Comparison of ENCODE assay signal across 21 cellular contexts in the genomic region with DNA sequence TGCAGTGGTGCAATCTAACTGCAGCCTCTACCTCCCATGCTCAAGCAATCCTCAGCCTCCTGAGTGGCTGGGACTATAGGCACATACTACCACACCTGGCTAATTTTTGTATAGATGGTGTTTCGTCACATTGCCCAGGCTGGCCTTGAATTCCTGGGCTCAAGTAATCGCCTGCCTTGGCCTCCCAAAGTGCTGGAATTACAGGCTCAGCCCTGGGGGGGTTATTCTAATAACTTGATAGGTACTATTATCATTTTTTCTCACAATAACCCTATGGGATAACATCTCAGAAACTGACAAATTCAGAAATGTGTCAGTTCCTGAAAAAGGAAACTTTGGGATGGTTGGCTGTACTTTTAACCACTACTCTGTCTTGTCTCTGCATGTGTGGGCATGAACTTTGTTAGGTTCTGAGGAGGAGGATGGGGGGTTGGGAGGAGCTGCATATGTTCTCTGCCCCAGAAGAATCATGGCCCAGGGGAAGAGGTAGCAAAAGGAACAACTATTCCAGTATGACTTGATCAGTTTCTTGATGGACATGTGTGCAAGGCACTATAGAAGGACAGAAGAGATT.
DNase-seq lines count a peak whose midpoint lies in the region; ATAC-seq and TF ChIP-seq lines count a peak whose summit lies in the region.
"Had no signal": no experiment of that assay in that cellular context is flagged by ENCODE, and none has a peak within 500 bp of the region (broad histone marks: within the 10 kb centered on the region; RNA-seq: fewer than 3 reads in every experiment).

No MANE protein-coding gene starts in this region.

- H3K23ac ChIP-seq in H9 (ENCODE audit: insufficient read length, low read depth, low read length) (no peak overlapping the region), trophoblast cell (ENCODE audit: low read length) (no peak overlapping the region)

- no peak overlapping the region for H3T11ph ChIP-seq in H9 (ENCODE audit: low read length)

- no peaks in the 10 kb centered on the region for H3K23me2 ChIP-seq in H9 (ENCODE audit: insufficient read length, low read depth, low read length, poor library complexity, severe bottlenecking)

- no peak for DNase-seq in H9
- DNase-seq in RWPE1 (ENCODE audit: low spot score): peak; percentile 66
- peak; percentile 82 for DNase-seq in epithelial cell of esophagus (ENCODE audit: low read depth)
- peak in 1 of 2 donors; percentile 2 for DNase-seq in trophoblast cell
- no peak for DNase-seq in NCI-H510A treated with DMSO at 0.1 percent for 48 hours (lab: John Stamatoyannopoulos, UW)
- no peak for DNase-seq in T-helper 2 cell
- DNase-seq in stimulated activated CD4-positive, alpha-beta T cell treated with anti-CD3 and anti-CD28 coated beads, Interleukin-2, amount 100 ng/mL, for 24 hours: no peak
- DNase-seq: activated CD4-positive, CD25-positive, alpha-beta regulatory T cell; activated CD8-positive, alpha-beta T cell treated with anti-CD3 and anti-CD28 coated beads for 36 hours; activated gamma-delta T cell treated with Interleukin-2 at 50 U/mL for 16 hours; amniotic stem cell; CD8-positive, alpha-beta T cell; foreskin fibroblast; KG1; occipital lobe; spleen; stimulated activated CD4-positive, alpha-beta T cell treated with anti-CD3 and anti-CD28 coated beads, Interleukin-4, amount 100 ng/mL, for 24 hours; stimulated activated naive CD8-positive, alpha-beta T cell treated with anti-CD3 and anti-CD28 coated beads, Interleukin-15, amount 100 ng/mL, for 72 hours; transverse colon had no signal

- H2BK20ac ChIP-seq in H9 (ENCODE audit: low read depth, low read length, poor library complexity, severe bottlenecking): no peak overlapping the region

- ATAC-seq in HG02884 (IDR thresholded peaks at IDR 0.05; ENCODE audit: unreplicated experiment): no peak
- ATAC-seq: activated CD8-positive, alpha-beta T cell treated with anti-CD3 and anti-CD28 coated beads for 36 hours; CD8-positive, alpha-beta T cell; stimulated activated naive CD8-positive, alpha-beta T cell treated with anti-CD3 and anti-CD28 coated beads, Interleukin-15, amount 100 ng/mL, for 72 hours had no signal

- WGBS in H9 (ENCODE audit: extremely low coverage, insufficient read length, low lambda C conversion rate): no CpG with 5 or more reads among the region's 2 CpGs
- WGBS in trophoblast cell (ENCODE audit: extremely low coverage, insufficient coverage, insufficient read length): no CpG with 5 or more reads among the region's 2 CpGs

- peaks cover 32 to 34% of the 10 kb centered on the region in 2 experiments for H3K4me1 Mint-ChIP-seq in H9

- no peaks in the 10 kb centered on the region for H3K9me3 ChIP-seq in H9 (ENCODE audit: control insufficient read depth, low read depth, low read length)
- no peaks in the 10 kb centered on the region for H3K9me3 ChIP-seq in trophoblast cell (ENCODE audit: insufficient read depth, low read depth, low read length)

- H3K27ac Mint-ChIP-seq in H9: peak overlapping the region in 2 of 3 experiments; percentile 53 to 92; a peak in 5 of 7 replicates
- H3K27ac Mint-ChIP-seq: activated CD8-positive, alpha-beta T cell treated with anti-CD3 and anti-CD28 coated beads for 36 hours; CD8-positive, alpha-beta T cell had no signal

- no peak overlapping the region for H3K18ac ChIP-seq in H9 (ENCODE audit: insufficient read length, low read depth, low read length)
- H3K18ac ChIP-seq in trophoblast cell (ENCODE audit: low read length): peak overlapping the region; percentile 39

- no peak overlapping the region for H3K9ac ChIP-seq in H9 (ENCODE audit: extremely low read depth, insufficient read length, low read length)
- no peak overlapping the region for H3K9ac ChIP-seq in trophoblast cell (ENCODE audit: low read length)

- H2BK5ac ChIP-seq in H9 (ENCODE audit: insufficient read length, low read length) (no peak overlapping the region), trophoblast cell (ENCODE audit: low read depth, low read length, poor library complexity) (peak overlapping the region; percentile 55)

- H3K14ac ChIP-seq in H9 (ENCODE audit: insufficient read depth, low read length): no peak overlapping the region
- H3K14ac ChIP-seq in trophoblast cell (ENCODE audit: low read length): no peak overlapping the region

- H3K27ac ChIP-seq in H9 (ENCODE audit: insufficient read length, low read depth, low read length): no peak overlapping the region
- H3K27ac ChIP-seq in RWPE1: peak overlapping the region; percentile 42; the same call in 1 of the 2 replicates
- H3K27ac ChIP-seq in trophoblast cell (ENCODE audit: low read depth, low read length): no peak overlapping the region
- H3K27ac ChIP-seq: transverse colon had no signal

- POLR2A ChIA-PET in RWPE1 (lab: Yijun Ruan, JAX; ENCODE audit: low non-redundant PET): no interaction called here

- peaks cover 13 to 20% of the 10 kb centered on the region in 2 experiments for H3K9me3 Mint-ChIP-seq in H9

- H4K20me1 ChIP-seq in H9 (ENCODE audit: control insufficient read depth, insufficient read depth, insufficient read length): no peaks in the 10 kb centered on the region

- H3K4me1 ChIP-seq in H9 (ENCODE audit: insufficient read depth, low read length) (peaks cover 5% of the 10 kb centered on the region; the same call in 1 of the 2 replicates), trophoblast cell (ENCODE audit: control insufficient read depth in 1 of 2, insufficient read depth in 2 of 2, low read length in 2 of 2) (peaks cover 2% of the 10 kb centered on the region in 2 experiments)
- H3K4me1 ChIP-seq: transverse colon had no signal

- no peak overlapping the region for H3K4ac ChIP-seq in H9 (ENCODE audit: low read depth, low read length)
- no peak overlapping the region for H3K4ac ChIP-seq in trophoblast cell (ENCODE audit: low read depth, low read length)

- peak overlapping the region in 1 of 2 experiments; percentile 56; a peak in 2 of 5 replicates for H3K4me3 Mint-ChIP-seq in H9
- H3K4me3 Mint-ChIP-seq: activated CD8-positive, alpha-beta T cell treated with anti-CD3 and anti-CD28 coated beads for 36 hours; CD8-positive, alpha-beta T cell; stimulated activated naive CD8-positive, alpha-beta T cell treated with anti-CD3 and anti-CD28 coated beads, Interleukin-15, amount 100 ng/mL, for 72 hours had no signal

- TF ChIP-seq CTCF in H9 (conservative IDR thresholded peaks at IDR 0.05) (no peak), RWPE1 (conservative IDR thresholded peaks at IDR 0.05; ENCODE audit: low read depth) (no peak), epithelial cell of esophagus (IDR thresholded peaks at IDR 0.05; ENCODE audit: insufficient read depth, low read depth, low read length, missing control alignments) (no peak)

- no peak overlapping the region for H2BK15ac ChIP-seq in H9 (ENCODE audit: low read depth, low read length)

- peaks cover 0 to 2% of the 10 kb centered on the region in 2 experiments for H3K36me3 ChIP-seq in trophoblast cell (ENCODE audit: control insufficient read depth in 1 of 2, insufficient read depth in 2 of 2, low read length in 2 of 2)

- H2AFZ ChIP-seq in H9 (ENCODE audit: low read length) (no peak overlapping the region), trophoblast cell (ENCODE audit: insufficient read depth, low read length, poor library complexity) (no peak overlapping the region)

- no peak overlapping the region for H2BK12ac ChIP-seq in H9 (ENCODE audit: insufficient read length, low read depth, low read length)
- H2BK12ac ChIP-seq in trophoblast cell (ENCODE audit: low read length): peak overlapping the region; percentile 63

- H2AK5ac ChIP-seq in H9 (ENCODE audit: insufficient read length, low read length) (no peak overlapping the region), trophoblast cell (ENCODE audit: low read length) (no peak overlapping the region)

- H3K27me3 Mint-ChIP-seq in H9 (ENCODE audit: low read depth): no peaks in the 10 kb centered on the region
- H3K27me3 Mint-ChIP-seq: activated CD8-positive, alpha-beta T cell treated with anti-CD3 and anti-CD28 coated beads for 36 hours; stimulated activated naive CD8-positive, alpha-beta T cell treated with anti-CD3 and anti-CD28 coated beads, Interleukin-15, amount 100 ng/mL, for 72 hours had no signal

- H4K5ac ChIP-seq in H9 (ENCODE audit: insufficient read length, low read depth, low read length): no peak overlapping the region

- H3K27me3 ChIP-seq in H9 (ENCODE audit: insufficient read depth, low read length) (no peaks in the 10 kb centered on the region), trophoblast cell (ENCODE audit: insufficient read depth, low read length) (no peaks in the 10 kb centered on the region)
- H3K27me3 ChIP-seq: dorsolateral prefrontal cortex, spleen, transverse colon had no signal

- no peak overlapping the region for H4K91ac ChIP-seq in H9 (ENCODE audit: insufficient read length, low read depth, low read length)
- H4K91ac ChIP-seq in trophoblast cell (ENCODE audit: low read depth, low read length): peak overlapping the region; percentile 47

- H3K36me3 Mint-ChIP-seq in H9 (ENCODE audit: insufficient read depth in 1 of 3, low read depth in 3 of 3): peaks cover 20 to 32% (median 23%) of the 10 kb centered on the region in 3 experiments

- CTCF ChIA-PET in RWPE1 (lab: Yijun Ruan, JAX): interaction anchor here (1.0 kb wide), 1 partner anchor 19 kb away, joined by 3 read pairs; no protein-coding TSS in a partner anchor

- H4K12ac ChIP-seq in trophoblast cell (ENCODE audit: low read depth, low read length): no peak overlapping the region

- H2BK120ac ChIP-seq in H9 (ENCODE audit: low read depth, low read length, poor library complexity, severe bottlenecking) (no peak overlapping the region), trophoblast cell (ENCODE audit: insufficient read depth, low read length, poor library complexity) (no peak overlapping the region)

- H3K4me2 ChIP-seq in H9 (ENCODE audit: insufficient read depth, insufficient read length, low read length) (no peak overlapping the region), trophoblast cell (ENCODE audit: low read length) (no peak overlapping the region)

- H3K79me1 ChIP-seq in H9 (ENCODE audit: insufficient read depth, low read depth, low read length, poor library complexity, severe bottlenecking): no peaks in the 10 kb centered on the region
- no peaks in the 10 kb centered on the region for H3K79me1 ChIP-seq in trophoblast cell (ENCODE audit: low read length)

- no peak overlapping the region for H3K4me3 ChIP-seq in epithelial cell of esophagus (ENCODE audit: low read length)
- H3K4me3 ChIP-seq in trophoblast cell (ENCODE audit: low read depth, low read length): no peak overlapping the region
- H3K4me3 ChIP-seq: dorsolateral prefrontal cortex, transverse colon had no signal

- no peak overlapping the region for H3K56ac ChIP-seq in H9 (ENCODE audit: insufficient read length, low read depth, low read length)

- H4K8ac ChIP-seq in H9 (replicated peaks; ENCODE audit: insufficient read length, low read depth, low read length): no peak overlapping the region
- no peak overlapping the region for H4K8ac ChIP-seq in trophoblast cell (ENCODE audit: low read depth, low read length)

- H3K79me2 ChIP-seq in H9 (ENCODE audit: insufficient read depth, low read length): no peaks in the 10 kb centered on the region
- H3K79me2 ChIP-seq in trophoblast cell (ENCODE audit: control insufficient read depth, insufficient read depth, low read length, poor library complexity): no peaks in the 10 kb centered on the region

Comparison
In these comparisons a context has a peak if more than half of its experiments do, and no peak if none do; other contexts are left out.
1. DNase-seq: peak in RWPE1 (single experiment) and epithelial cell of esophagus (single experiment); none in H9 (single experiment), NCI-H510A treated with DMSO at 0.1 percent for 48 hours (single experiment), T-helper 2 cell (0 of 5) and stimulated activated CD4-positive, alpha-beta T cell treated with anti-CD3 and anti-CD28 coated beads, Interleukin-2, amount 100 ng/mL, for 24 hours (0 of 2).